Comparison of ENCODE assay signal across 12 cellular contexts in the genomic region with DNA sequence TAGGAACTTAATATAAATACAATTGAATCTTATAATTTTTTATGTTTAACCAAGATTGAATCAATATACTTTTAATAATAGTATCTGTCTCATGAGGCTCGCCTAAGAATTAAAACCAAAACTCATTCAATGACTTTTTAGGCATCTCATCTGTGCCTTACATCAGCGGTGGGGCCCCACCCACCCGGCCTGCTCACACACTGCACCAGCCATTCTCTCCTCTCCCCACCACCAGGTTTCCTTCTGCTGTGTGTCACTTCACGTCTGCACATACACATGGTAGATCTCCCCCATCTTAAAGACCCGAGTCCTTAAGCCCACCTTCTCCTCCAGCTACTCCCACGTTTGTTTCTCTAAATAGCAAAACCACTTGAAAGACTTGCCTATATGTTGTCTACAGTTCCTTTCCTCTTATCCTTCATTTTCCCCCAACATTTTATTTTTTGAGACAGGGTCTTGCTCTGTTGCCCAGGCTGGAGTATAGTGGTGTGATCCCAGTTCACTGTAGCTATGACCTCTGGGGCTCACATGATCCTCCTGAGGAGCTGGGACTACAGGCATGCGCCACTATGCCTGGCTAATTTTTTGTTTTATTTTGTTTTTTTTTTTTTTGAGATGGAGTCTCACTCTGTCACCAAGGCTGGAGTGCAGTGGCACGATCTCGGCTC.
DNase-seq lines count a peak whose midpoint lies in the region; ATAC-seq, FAIRE-seq and TF ChIP-seq lines count a peak whose summit lies in the region.
"Had no signal": no experiment of that assay in that cellular context is flagged by ENCODE, and none has a peak within 500 bp of the region (broad histone marks: within the 10 kb centered on the region; RNA-seq: fewer than 3 reads in every experiment).

No MANE protein-coding gene starts in this region.

- DNase-seq in GM13977 (ENCODE audit: low spot score) (peak; percentile 58), K562 (ENCODE audit: extremely low read depth in 1 of 4, low spot score in 3 of 4) (peak; percentile 30 to 53 (median 50)), NCI-H2196 (lab: John Stamatoyannopoulos, UW; ENCODE audit: unreplicated experiment) (no peak), HAP-1 (ENCODE audit: low spot score in 2 of 2) (no peak)
- peak; percentile 69 for DNase-seq in activated CD4-positive, alpha-beta T cell treated with anti-CD3 and anti-CD28 coated beads, Interleukin-2, amount 10 ng/mL, durations not matched to agents 7 days and 5 days
- DNase-seq in stimulated activated CD4-positive, alpha-beta T cell treated with anti-CD3 and anti-CD28 coated beads, Interleukin-2, amount 100 ng/mL, for 4 hours (ENCODE audit: low read depth), result peak; percentile 68
- DNase-seq: DMS 273 treated with DMSO at 0.1 percent for 48 hours, small intestine had no signal

- H3K4me3 ChIP-seq in K562, result no peak overlapping the region
- no peak overlapping the region for H3K4me3 ChIP-seq in HAP-1

- H3K4me1 Mint-ChIP-seq in activated CD4-positive, alpha-beta T cell treated with anti-CD3 and anti-CD28 coated beads, Interleukin-2, amount 10 ng/mL, durations not matched to agents 7 days and 5 days, result peaks cover 84% of the 10 kb centered on the region

- WGBS in K562 (ENCODE audit: insufficient coverage, low coverage, missing lambda C conversion rate), result 47% methylated on average over 8 of the region's 9 CpGs

- H4K20me1 ChIP-seq in K562 (replicated peaks; ENCODE audit: control insufficient read depth, insufficient read depth, low read length), result no peaks in the 10 kb centered on the region; the same call in 1 of the 2 replicates

- H3K9me3 ChIP-seq in K562 (replicated peaks; ENCODE audit: control insufficient read depth, insufficient read depth, low read depth, low read length), result no peaks in the 10 kb centered on the region
- H3K9me3 ChIP-seq in HAP-1, result no peaks in the 10 kb centered on the region; the same call in none of the 2 replicates

- peak; percentile 29 for FAIRE-seq in K562 (lab: Jason Lieb, UNC)
- FAIRE-seq: small intestine had no signal

- no peak for TF ChIP-seq CTCF in GM13977 (IDR thresholded peaks at IDR 0.05; ENCODE audit: extremely low read depth, insufficient read depth, missing control alignments)
- no peak for TF ChIP-seq CTCF in K562 (IDR thresholded peaks at IDR 0.05 in 2 of 3, conservative IDR thresholded peaks at IDR 0.05 in 1 of 3; ENCODE audit: insufficient read depth in 2 of 3, low read depth in 1 of 3, low read length in 3 of 3)

- ATAC-seq in K562, result peak; percentile 83
- no peak for ATAC-seq in HG03095 (IDR thresholded peaks at IDR 0.05; ENCODE audit: unreplicated experiment)
- ATAC-seq in HG03159 (IDR thresholded peaks at IDR 0.05; ENCODE audit: unreplicated experiment), result no peak

- in situ Hi-C loops in GM13977 (cut with MboI; ENCODE audit: low pct_unique_long_range_greater_than_20kb, low sequenced_read_pairs, unreplicated experiment), result no loop called here
- in situ Hi-C loops in K562 (cut with MboI), result no loop called here
- in situ Hi-C loops in HAP-1 (cut with MboI; ENCODE audit: low sequenced_read_pairs), result no loop called here

- TF ChIP-seq POLR2A in K562 (conservative IDR thresholded peaks at IDR 0.05), result no peak

- no peaks in the 10 kb centered on the region for H3K9me3 Mint-ChIP-seq in activated CD4-positive, alpha-beta T cell treated with anti-CD3 and anti-CD28 coated beads, Interleukin-2, amount 10 ng/mL, durations not matched to agents 7 days and 5 days

- peaks cover 0 to 9% of the 10 kb centered on the region in 2 experiments; a peak in 1 of 5 replicates for H3K4me1 ChIP-seq in K562 (replicated peaks in 1 of 2; ENCODE audit: control insufficient read depth in 2 of 2, insufficient read depth in 2 of 2, low read length in 2 of 2)
- H3K4me1 ChIP-seq in HAP-1, result peaks cover 26% of the 10 kb centered on the region

- H3K36me3 ChIP-seq in K562 (ENCODE audit: control insufficient read depth, insufficient read depth, low read length), result no peaks in the 10 kb centered on the region; the same call in 2 of the 3 replicates
- no peaks in the 10 kb centered on the region for H3K36me3 ChIP-seq in HAP-1 (replicated peaks)

- POLR2A ChIA-PET in activated CD4-positive, alpha-beta T cell treated with anti-CD3 and anti-CD28 coated beads, Interleukin-2, amount 10 ng/mL, durations not matched to agents 7 days and 5 days (lab: Charles Lee), result no interaction called here
- POLR2A ChIA-PET in K562 (lab: Yijun Ruan, JAX), result interaction anchor here (0.5 to 0.6 kb wide), 2 partner anchors 15 to 420 kb away, joined by 3 read pairs; no protein-coding TSS in a partner anchor

- H3K9me1 ChIP-seq in K562 (ENCODE audit: control insufficient read depth, insufficient read depth, low read length), result no peaks in the 10 kb centered on the region

- TF ChIP-seq RAD21 in K562 (CRISPR knock-in tag; conservative IDR thresholded peaks at IDR 0.05 in 1 of 2, IDR thresholded peaks at IDR 0.05 in 1 of 2), result no peak

- peaks cover 36% of the 10 kb centered on the region for H3K36me3 Mint-ChIP-seq in activated CD4-positive, alpha-beta T cell treated with anti-CD3 and anti-CD28 coated beads, Interleukin-2, amount 10 ng/mL, durations not matched to agents 7 days and 5 days (ENCODE audit: low read depth)

- no peaks in the 10 kb centered on the region for H3K27me3 Mint-ChIP-seq in activated CD4-positive, alpha-beta T cell treated with anti-CD3 and anti-CD28 coated beads, Interleukin-2, amount 10 ng/mL, durations not matched to agents 7 days and 5 days

- CTCF ChIA-PET in activated CD4-positive, alpha-beta T cell treated with anti-CD3 and anti-CD28 coated beads, Interleukin-2, amount 10 ng/mL, durations not matched to agents 7 days and 5 days (lab: Charles Lee), result interaction anchor here (0.7 to 2.0 kb wide), 4 partner anchors 10 to 506 kb away, joined by 3 to 5 read pairs (median 4); a partner anchor contains a TSS
- CTCF ChIA-PET in K562 (lab: Yijun Ruan, JAX; ENCODE audit: low intra/inter-chr PET ratio), result no interaction called here

- H3K27ac ChIP-seq in K562 (ENCODE audit: extremely low read depth, low read depth, low read length), result no peak overlapping the region
- H3K27ac ChIP-seq: epithelial cell of prostate, HL-60 had no signal

- H3K27me3 ChIP-seq in K562 (ENCODE audit: control insufficient read depth in 2 of 2, insufficient read depth in 2 of 2, low read length in 2 of 2), result no peaks in the 10 kb centered on the region
- H3K27me3 ChIP-seq in HAP-1 (ENCODE audit: low read depth), result no peaks in the 10 kb centered on the region

- H2AFZ ChIP-seq in K562 (ENCODE audit: low read depth, low read length), result no peak overlapping the region

- H3K4me2 ChIP-seq in K562 (ENCODE audit: insufficient read depth, low read length), result no peak overlapping the region

- no peak overlapping the region for H3K4me3 Mint-ChIP-seq in activated CD4-positive, alpha-beta T cell treated with anti-CD3 and anti-CD28 coated beads, Interleukin-2, amount 10 ng/mL, durations not matched to agents 7 days and 5 days

- TF ChIP-seq EP300 in K562 (IDR thresholded peaks at IDR 0.05; ENCODE audit: low read length), result no peak

- H3K79me2 ChIP-seq in K562 (ENCODE audit: control insufficient read depth, insufficient read depth, low read length), result 0 out of 3 replicates have a peak, but pooled peaks cover 3% of the 10 kb centered on the region

- intact Hi-C loops in K562 (cut with micrococcal nuclease), result no loop called here

- BruUV-seq in K562 (replicated peaks; lab: Mats Ljungman, UMichigan), result no TSS peak

- no peak overlapping the region for H3K9ac ChIP-seq in K562 (ENCODE audit: insufficient read depth in 1 of 2, low read depth in 2 of 2, low read length in 2 of 2)

- peak overlapping the region; percentile 47 for H3K27ac Mint-ChIP-seq in activated CD4-positive, alpha-beta T cell treated with anti-CD3 and anti-CD28 coated beads, Interleukin-2, amount 10 ng/mL, durations not matched to agents 7 days and 5 days

TF ChIP-seq in K562, 482 proteins besides CTCF, POLR2A, EP300 and RAD21:
- TF ChIP-seq CREB1 (IDR thresholded peaks at IDR 0.05) (no peak), CREB1 (CRISPR knock-in tag; IDR thresholded peaks at IDR 0.05) (no peak), TAF9B (IDR thresholded peaks at IDR 0.05; ENCODE audit: partially characterized antibody) (no peak), ZNF121 (CRISPR knock-in tag; conservative IDR thresholded peaks at IDR 0.05) (peak; percentile 60)
- TF ChIP-seq, protein P1, sequence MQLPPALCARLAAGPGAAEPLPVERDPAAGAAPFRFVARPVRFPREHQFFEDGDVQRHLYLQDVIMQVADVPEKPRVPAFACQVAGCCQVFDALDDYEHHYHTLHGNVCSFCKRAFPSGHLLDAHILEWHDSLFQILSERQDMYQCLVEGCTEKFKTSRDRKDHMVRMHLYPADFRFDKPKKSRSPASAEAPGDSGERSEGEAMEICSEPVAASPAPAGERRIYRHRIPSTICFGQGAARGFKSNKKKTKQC (CRISPR knock-in tag; IDR thresholded peaks at IDR 0.05), result no peak
TF ChIP-seq in K562: peak in this region for 1.

Comparison
In these comparisons a context has a peak if more than half of its experiments do, and no peak if none do; other contexts are left out.
1. DNase-seq: peak in GM13977 (single experiment), activated CD4-positive, alpha-beta T cell treated with anti-CD3 and anti-CD28 coated beads, Interleukin-2, amount 10 ng/mL, durations not matched to agents 7 days and 5 days (single experiment), K562 (4 of 4) and stimulated activated CD4-positive, alpha-beta T cell treated with anti-CD3 and anti-CD28 coated beads, Interleukin-2, amount 100 ng/mL, for 4 hours (single experiment); none in NCI-H2196 (single experiment) and HAP-1 (0 of 2).